27 cellular contexts compared by ENCODE assay signal in genomic region chr3:114587973-114588372, GRCh38.
"Had no signal": no experiment of that assay in that cellular context is flagged by ENCODE, and none has a peak within 500 bp of the region (broad histone marks: within the 10 kb centered on the region; RNA-seq: fewer than 3 reads in every experiment).

No MANE protein-coding gene starts in this region.

- H3K36me3 Mint-ChIP-seq: natural killer cell treated with Interleukin-12 subunit alpha and Interleukin-12 subunit beta and Interleukin-15 and Interleukin-18, amount 100 ng/mL, for 72 hours; type B pancreatic cell had no signal

- H3K27ac Mint-ChIP-seq: natural killer cell treated with Interleukin-12 subunit alpha and Interleukin-12 subunit beta and Interleukin-15 and Interleukin-18, amount 100 ng/mL, for 72 hours; progenitor cell of endocrine pancreas; stimulated activated naive B cell treated with anti-CD40 and anti-IgM and Interleukin-4, amounts not matched to agents 10 μg/mL and 1 μg/mL and 100 μg/mL, for 72 hours; stimulated activated naive CD8-positive, alpha-beta T cell treated with anti-CD3 and anti-CD28 coated beads, Interleukin-15, Interleukin-2, amounts not matched to agents 100 ng/mL and 50 ng/mL, for 24 hours; type B pancreatic cell had no signal

- H3K9me3 ChIP-seq: heart right ventricle, left ventricle myocardium inferior, mucosa of descending colon, neutrophil, suprapubic skin, thoracic aorta, tibial artery, vagina had no signal

- H3K4me3 ChIP-seq: heart right ventricle, hepatocyte, left ventricle myocardium inferior, lung, mucosa of descending colon, skin epidermis, suprapubic skin, thoracic aorta, tibial artery, vagina had no signal

- DNase-seq: heart right ventricle; islet precursor cell; left ventricle myocardium inferior; midbrain; mucosa of descending colon; naive thymus-derived CD4-positive, alpha-beta T cell; occipital lobe; retina; right cardiac atrium; stimulated activated CD4-positive, alpha-beta T cell treated with anti-CD3 and anti-CD28 coated beads, Interleukin-12 subunit alpha, Interleukin-12 subunit beta, amount 100 ng/mL, for 4 hours; stimulated activated CD4-positive, alpha-beta T cell treated with anti-CD3 and anti-CD28 coated beads, Interleukin-15, amount 100 ng/mL, for 24 hours; stimulated activated CD4-positive, alpha-beta T cell treated with anti-CD3 and anti-CD28 coated beads, Interleukin-2, amount 100 ng/mL, for 24 hours; stimulated activated CD4-positive, alpha-beta T cell treated with anti-CD3 and anti-CD28 coated beads, Interleukin-4, amount 100 ng/mL, for 1 hour; stimulated activated naive B cell treated with anti-CD40 and anti-IgM and Interleukin-4, amounts not matched to agents 10 μg/mL and 1 μg/mL and 100 μg/mL, for 72 hours; tibial artery had no signal

- H3K9me3 Mint-ChIP-seq: naive thymus-derived CD4-positive, alpha-beta T cell; natural killer cell treated with Interleukin-12 subunit alpha and Interleukin-12 subunit beta and Interleukin-15 and Interleukin-18, amount 100 ng/mL, for 72 hours; stimulated activated naive B cell treated with anti-CD40 and anti-IgM and Interleukin-4, amounts not matched to agents 10 μg/mL and 1 μg/mL and 100 μg/mL, for 72 hours; stimulated activated naive CD8-positive, alpha-beta T cell treated with anti-CD3 and anti-CD28 coated beads, Interleukin-15, Interleukin-2, amounts not matched to agents 100 ng/mL and 50 ng/mL, for 24 hours; type B pancreatic cell had no signal

- H3K36me3 ChIP-seq: neutrophil, suprapubic skin, thoracic aorta, tibial artery, vagina had no signal

- ATAC-seq: heart right ventricle; mucosa of descending colon; naive thymus-derived CD4-positive, alpha-beta T cell; natural killer cell treated with Interleukin-12 subunit alpha and Interleukin-12 subunit beta and Interleukin-15 and Interleukin-18, amount 100 ng/mL, for 72 hours; right cardiac atrium; sciatic nerve; stimulated activated naive B cell treated with anti-CD40 and anti-IgM and Interleukin-4, amounts not matched to agents 10 μg/mL and 1 μg/mL and 100 μg/mL, for 72 hours had no signal

- H3K4me1 ChIP-seq: suprapubic skin, tibial artery had no signal

- H3K4me3 Mint-ChIP-seq: naive thymus-derived CD4-positive, alpha-beta T cell; natural killer cell treated with Interleukin-12 subunit alpha and Interleukin-12 subunit beta and Interleukin-15 and Interleukin-18, amount 100 ng/mL, for 72 hours; stimulated activated naive B cell treated with anti-CD40 and anti-IgM and Interleukin-4, amounts not matched to agents 10 μg/mL and 1 μg/mL and 100 μg/mL, for 72 hours; stimulated activated naive CD8-positive, alpha-beta T cell treated with anti-CD3 and anti-CD28 coated beads, Interleukin-15, Interleukin-2, amounts not matched to agents 100 ng/mL and 50 ng/mL, for 24 hours; type B pancreatic cell had no signal

- H3K27ac ChIP-seq: heart right ventricle, hepatocyte, left ventricle myocardium inferior, neutrophil, skin epidermis, suprapubic skin, thoracic aorta, tibial artery, vagina had no signal

- H3K27me3 ChIP-seq: heart right ventricle, hepatocyte, neutrophil, suprapubic skin, tibial artery, vagina had no signal

- H3K27me3 Mint-ChIP-seq: naive thymus-derived CD4-positive, alpha-beta T cell; natural killer cell treated with Interleukin-12 subunit alpha and Interleukin-12 subunit beta and Interleukin-15 and Interleukin-18, amount 100 ng/mL, for 72 hours; progenitor cell of endocrine pancreas; stimulated activated naive B cell treated with anti-CD40 and anti-IgM and Interleukin-4, amounts not matched to agents 10 μg/mL and 1 μg/mL and 100 μg/mL, for 72 hours; stimulated activated naive CD8-positive, alpha-beta T cell treated with anti-CD3 and anti-CD28 coated beads, Interleukin-15, Interleukin-2, amounts not matched to agents 100 ng/mL and 50 ng/mL, for 24 hours; type B pancreatic cell had no signal
